ENCODE assay signal across 22 cellular contexts in genomic region chr2:173436088-173436487, GRCh38.
DNase-seq lines count a peak whose midpoint lies in the region; ATAC-seq and TF ChIP-seq lines count a peak whose summit lies in the region.
"Had no signal": no experiment of that assay in that cellular context is flagged by ENCODE, and none has a peak within 500 bp of the region (broad histone marks: within the 10 kb centered on the region; RNA-seq: fewer than 3 reads in every experiment).

No MANE protein-coding gene starts in this region.

- DNase-seq in activated CD4-positive, alpha-beta T cell treated with anti-CD3 and anti-CD28 coated beads, Interleukin-2, amount 10 ng/mL, durations not matched to agents 24 days and 14 days = peak; percentile 58
- no peak for DNase-seq in activated CD4-positive, alpha-beta T cell treated with anti-CD3 and anti-CD28 coated beads, Interleukin-2, amount 10 ng/mL, durations not matched to agents 7 days and 5 days
- DNase-seq in activated naive CD4-positive, alpha-beta T cell treated with anti-CD3 and anti-CD28 coated beads, Interleukin-2, amount 50 U/mL, for 72 hours (ENCODE audit: low spot score in 2 of 2) = no peak
- DNase-seq in activated naive CD4-positive, alpha-beta T cell (lab: John Stamatoyannopoulos, UW) = no peak
- no peak for DNase-seq in activated T-helper 1 cell treated with anti-CD3 and anti-CD28 coated beads, Interleukin-12 subunit alpha, Interleukin-12 subunit beta, Interleukin-2, Interleukin-4 antibody, amounts not matched to agents 30 ng/mL and 10 ng/mL and 1 ng/mL, durations not matched to agents 14 hours and 24 hours and 36 hours (ENCODE audit: low spot score)
- DNase-seq in kidney tubule cell (ENCODE audit: low spot score) = peak; percentile 13
- DNase-seq in lower leg skin (ENCODE audit: low spot score in 2 of 2) = no peak
- no peak for DNase-seq in SIG-M5 treated with dmso at 0.1 percent for 504 hours (lab: John Stamatoyannopoulos, UW; ENCODE audit: unreplicated experiment)
- DNase-seq: AML-193; CD4-positive, alpha-beta T cell; DMS53; NCI-H1092; NCI-H1417 treated with DMSO at 0.1 percent for 48 hours; NCI-H1694 treated with DMSO at 0.1 percent for 48 hours; NCI-H2081; NCI-H2227 treated with DMSO at 0.1 percent for 48 hours; NCI-H69; RPMI8226; SHP77 had no signal

- H3K27ac Mint-ChIP-seq in activated CD4-positive, alpha-beta T cell treated with anti-CD3 and anti-CD28 coated beads, Interleukin-2, amount 10 ng/mL, durations not matched to agents 24 days and 14 days = no peak overlapping the region
- no peak overlapping the region for H3K27ac Mint-ChIP-seq in activated CD4-positive, alpha-beta T cell treated with anti-CD3 and anti-CD28 coated beads, Interleukin-2, amount 10 ng/mL, durations not matched to agents 7 days and 5 days
- H3K27ac Mint-ChIP-seq in activated naive CD4-positive, alpha-beta T cell treated with anti-CD3 and anti-CD28 coated beads, Interleukin-2, amount 50 U/mL, for 72 hours = no peak overlapping the region
- H3K27ac Mint-ChIP-seq in activated T-helper 1 cell treated with anti-CD3 and anti-CD28 coated beads, Interleukin-12 subunit alpha, Interleukin-12 subunit beta, Interleukin-2, Interleukin-4 antibody, amounts not matched to agents 30 ng/mL and 10 ng/mL and 1 ng/mL, durations not matched to agents 14 hours and 24 hours and 36 hours = peak overlapping the region; percentile 28
- H3K27ac Mint-ChIP-seq: CD4-positive, alpha-beta T cell; IgD-negative memory B cell had no signal

- 71 to 78% methylated on average over 2 of the region's 2 CpGs for WGBS in lower leg skin, 2 donors

- intact Hi-C loops in activated CD4-positive, alpha-beta T cell treated with anti-CD3 and anti-CD28 coated beads, Interleukin-2, amount 10 ng/mL, durations not matched to agents 24 days and 14 days (cut with micrococcal nuclease) = no loop called here
- intact Hi-C loops in activated T-helper 1 cell treated with anti-CD3 and anti-CD28 coated beads, Interleukin-12 subunit alpha, Interleukin-12 subunit beta, Interleukin-2, Interleukin-4 antibody, amounts not matched to agents 30 ng/mL and 10 ng/mL and 1 ng/mL, durations not matched to agents 14 hours and 24 hours and 36 hours (cut with micrococcal nuclease) = no loop called here
- intact Hi-C loops in lower leg skin (cut with DNase I; ENCODE audit: low total_unique reads) = no loop called here

- H3K4me3 ChIP-seq in lower leg skin (ENCODE audit: low read depth, poor library complexity, severe bottlenecking) = no peak overlapping the region
- H3K4me3 ChIP-seq: BLaER1 treated with 17β-estradiol and CSF1 and Interleukin-3, amounts not matched to agents 10 nM and 100 nM had no signal

- no peak for TF ChIP-seq CTCF in lower leg skin (IDR thresholded peaks at IDR 0.05)

- H3K4me3 Mint-ChIP-seq in activated CD4-positive, alpha-beta T cell treated with anti-CD3 and anti-CD28 coated beads, Interleukin-2, amount 10 ng/mL, durations not matched to agents 24 days and 14 days = no peak overlapping the region
- H3K4me3 Mint-ChIP-seq in activated CD4-positive, alpha-beta T cell treated with anti-CD3 and anti-CD28 coated beads, Interleukin-2, amount 10 ng/mL, durations not matched to agents 7 days and 5 days = no peak overlapping the region
- H3K4me3 Mint-ChIP-seq in activated T-helper 1 cell treated with anti-CD3 and anti-CD28 coated beads, Interleukin-12 subunit alpha, Interleukin-12 subunit beta, Interleukin-2, Interleukin-4 antibody, amounts not matched to agents 30 ng/mL and 10 ng/mL and 1 ng/mL, durations not matched to agents 14 hours and 24 hours and 36 hours = no peak overlapping the region
- H3K4me3 Mint-ChIP-seq: CD4-positive, alpha-beta T cell; IgD-negative memory B cell had no signal

- peaks cover 11% of the 10 kb centered on the region for H3K4me1 Mint-ChIP-seq in activated CD4-positive, alpha-beta T cell treated with anti-CD3 and anti-CD28 coated beads, Interleukin-2, amount 10 ng/mL, durations not matched to agents 24 days and 14 days
- H3K4me1 Mint-ChIP-seq in activated CD4-positive, alpha-beta T cell treated with anti-CD3 and anti-CD28 coated beads, Interleukin-2, amount 10 ng/mL, durations not matched to agents 7 days and 5 days = peaks cover 5% of the 10 kb centered on the region
- peaks cover 13% of the 10 kb centered on the region for H3K4me1 Mint-ChIP-seq in activated T-helper 1 cell treated with anti-CD3 and anti-CD28 coated beads, Interleukin-12 subunit alpha, Interleukin-12 subunit beta, Interleukin-2, Interleukin-4 antibody, amounts not matched to agents 30 ng/mL and 10 ng/mL and 1 ng/mL, durations not matched to agents 14 hours and 24 hours and 36 hours (ENCODE audit: low read depth)

- H3K27me3 Mint-ChIP-seq in activated CD4-positive, alpha-beta T cell treated with anti-CD3 and anti-CD28 coated beads, Interleukin-2, amount 10 ng/mL, durations not matched to agents 24 days and 14 days = peaks cover 22% of the 10 kb centered on the region
- H3K27me3 Mint-ChIP-seq in activated CD4-positive, alpha-beta T cell treated with anti-CD3 and anti-CD28 coated beads, Interleukin-2, amount 10 ng/mL, durations not matched to agents 7 days and 5 days = peaks cover 15% of the 10 kb centered on the region
- peaks cover 16% of the 10 kb centered on the region for H3K27me3 Mint-ChIP-seq in activated T-helper 1 cell treated with anti-CD3 and anti-CD28 coated beads, Interleukin-12 subunit alpha, Interleukin-12 subunit beta, Interleukin-2, Interleukin-4 antibody, amounts not matched to agents 30 ng/mL and 10 ng/mL and 1 ng/mL, durations not matched to agents 14 hours and 24 hours and 36 hours (ENCODE audit: insufficient read depth)

- H3K36me3 Mint-ChIP-seq in activated CD4-positive, alpha-beta T cell treated with anti-CD3 and anti-CD28 coated beads, Interleukin-2, amount 10 ng/mL, durations not matched to agents 24 days and 14 days (ENCODE audit: low read depth) = no peaks in the 10 kb centered on the region
- H3K36me3 Mint-ChIP-seq in activated CD4-positive, alpha-beta T cell treated with anti-CD3 and anti-CD28 coated beads, Interleukin-2, amount 10 ng/mL, durations not matched to agents 7 days and 5 days (ENCODE audit: low read depth) = no peaks in the 10 kb centered on the region
- H3K36me3 Mint-ChIP-seq in activated naive CD4-positive, alpha-beta T cell treated with anti-CD3 and anti-CD28 coated beads, Interleukin-2, amount 50 U/mL, for 72 hours = no peaks in the 10 kb centered on the region
- no peaks in the 10 kb centered on the region for H3K36me3 Mint-ChIP-seq in activated T-helper 1 cell treated with anti-CD3 and anti-CD28 coated beads, Interleukin-12 subunit alpha, Interleukin-12 subunit beta, Interleukin-2, Interleukin-4 antibody, amounts not matched to agents 30 ng/mL and 10 ng/mL and 1 ng/mL, durations not matched to agents 14 hours and 24 hours and 36 hours (ENCODE audit: low read depth)

- peak; percentile 34 to 92 for ATAC-seq in activated naive CD4-positive, alpha-beta T cell treated with anti-CD3 and anti-CD28 coated beads, Interleukin-2, amount 50 U/mL, for 72 hours
- ATAC-seq: HCT116 had no signal

- POLR2A ChIA-PET in activated CD4-positive, alpha-beta T cell treated with anti-CD3 and anti-CD28 coated beads, Interleukin-2, amount 10 ng/mL, durations not matched to agents 7 days and 5 days (lab: Charles Lee) = no interaction called here

- CTCF ChIA-PET in activated CD4-positive, alpha-beta T cell treated with anti-CD3 and anti-CD28 coated beads, Interleukin-2, amount 10 ng/mL, durations not matched to agents 7 days and 5 days (lab: Charles Lee) = no interaction called here

- no peaks in the 10 kb centered on the region for H3K9me3 Mint-ChIP-seq in activated CD4-positive, alpha-beta T cell treated with anti-CD3 and anti-CD28 coated beads, Interleukin-2, amount 10 ng/mL, durations not matched to agents 24 days and 14 days
- H3K9me3 Mint-ChIP-seq in activated CD4-positive, alpha-beta T cell treated with anti-CD3 and anti-CD28 coated beads, Interleukin-2, amount 10 ng/mL, durations not matched to agents 7 days and 5 days = no peaks in the 10 kb centered on the region
- H3K9me3 Mint-ChIP-seq in activated naive CD4-positive, alpha-beta T cell treated with anti-CD3 and anti-CD28 coated beads, Interleukin-2, amount 50 U/mL, for 72 hours = no peaks in the 10 kb centered on the region
- H3K9me3 Mint-ChIP-seq in activated T-helper 1 cell treated with anti-CD3 and anti-CD28 coated beads, Interleukin-12 subunit alpha, Interleukin-12 subunit beta, Interleukin-2, Interleukin-4 antibody, amounts not matched to agents 30 ng/mL and 10 ng/mL and 1 ng/mL, durations not matched to agents 14 hours and 24 hours and 36 hours = no peaks in the 10 kb centered on the region
- H3K9me3 Mint-ChIP-seq: CD4-positive, alpha-beta T cell; IgD-negative memory B cell had no signal

- no peak for TF ChIP-seq POLR2A in lower leg skin (IDR thresholded peaks at IDR 0.05)

Comparison
In these comparisons a context has a peak if more than half of its experiments do, and no peak if none do; other contexts are left out.
1. DNase-seq: peak in activated CD4-positive, alpha-beta T cell treated with anti-CD3 and anti-CD28 coated beads, Interleukin-2, amount 10 ng/mL, durations not matched to agents 24 days and 14 days (single experiment) and kidney tubule cell (single experiment); none in activated CD4-positive, alpha-beta T cell treated with anti-CD3 and anti-CD28 coated beads, Interleukin-2, amount 10 ng/mL, durations not matched to agents 7 days and 5 days (single experiment), activated naive CD4-positive, alpha-beta T cell treated with anti-CD3 and anti-CD28 coated beads, Interleukin-2, amount 50 U/mL, for 72 hours (0 of 2), activated naive CD4-positive, alpha-beta T cell (0 of 4), activated T-helper 1 cell treated with anti-CD3 and anti-CD28 coated beads, Interleukin-12 subunit alpha, Interleukin-12 subunit beta, Interleukin-2, Interleukin-4 antibody, amounts not matched to agents 30 ng/mL and 10 ng/mL and 1 ng/mL, durations not matched to agents 14 hours and 24 hours and 36 hours (single experiment), lower leg skin (0 of 2) and SIG-M5 treated with dmso at 0.1 percent for 504 hours (single experiment).